ENCODE assay signal across 11 cellular contexts in genomic region chr18:59835656-59836379, GRCh38.
DNase-seq lines count a peak whose midpoint lies in the region; ATAC-seq and TF ChIP-seq lines count a peak whose summit lies in the region.
"Had no signal": no experiment of that assay in that cellular context is flagged by ENCODE, and none has a peak within 500 bp of the region (broad histone marks: within the 10 kb centered on the region; RNA-seq: fewer than 3 reads in every experiment).

No MANE protein-coding gene starts in this region.

- DNase-seq in NCI-H146 (lab: John Stamatoyannopoulos, UW) (peak; percentile 31), NCI-H146 treated with DMSO at 0.1 percent for 48 hours (lab: John Stamatoyannopoulos, UW; ENCODE audit: unreplicated experiment) (no peak), T-helper 17 cell (no peak), smooth muscle cell (lab: John Stamatoyannopoulos, UW; ENCODE audit: unreplicated experiment) (no peak), inferior parietal cortex (ENCODE audit: extremely low spot score) (no peak), NCI-H1048 (lab: John Stamatoyannopoulos, UW) (no peak)
- DNase-seq in stimulated activated CD4-positive, alpha-beta T cell treated with anti-CD3 and anti-CD28 coated beads, Interleukin-2, amount 100 ng/mL, for 24 hours = no peak
- DNase-seq: NCI-H1436, Peyer's patch had no signal

- WGBS in smooth muscle cell (ENCODE audit: low lambda C conversion rate) = 70% methylated on average over 13 of the region's 13 CpGs

- H3F3A ChIP-seq in smooth muscle cell (ENCODE audit: low read depth) = no peaks in the 10 kb centered on the region

- peaks cover 5% of the 10 kb centered on the region for H3K4me1 Mint-ChIP-seq in T-helper 17 cell

- peak overlapping the region; percentile 0 for H3K4me2 ChIP-seq in smooth muscle cell

- TF ChIP-seq CTCF in smooth muscle cell (IDR thresholded peaks at IDR 0.05; ENCODE audit: borderline replicate concordance, insufficient read depth, poor library complexity, severe bottlenecking) = no peak

- H3K9me3 ChIP-seq in T-helper 17 cell (ENCODE audit: control insufficient read depth, low read length, poor library complexity, severe bottlenecking) = no peaks in the 10 kb centered on the region
- H3K9me3 ChIP-seq in smooth muscle cell (replicated peaks; ENCODE audit: low read depth) = no peaks in the 10 kb centered on the region
- H3K9me3 ChIP-seq: Peyer's patch had no signal

- peaks cover 35% of the 10 kb centered on the region for H3K27me3 Mint-ChIP-seq in T-helper 17 cell

- ATAC-seq in HG03103 (IDR thresholded peaks at IDR 0.05; ENCODE audit: low read depth, unreplicated experiment) = peak; percentile 40
- no peak for ATAC-seq in T-helper 17 cell

- H3K79me2 ChIP-seq in smooth muscle cell (ENCODE audit: low read depth) = no peaks in the 10 kb centered on the region

- peaks cover 62% of the 10 kb centered on the region for H3K27me3 ChIP-seq in smooth muscle cell (ENCODE audit: low read depth)
- H3K27me3 ChIP-seq: Peyer's patch had no signal

- peaks cover 15% of the 10 kb centered on the region for H3K4me1 ChIP-seq in smooth muscle cell (ENCODE audit: low read depth)
- H3K4me1 ChIP-seq: Peyer's patch had no signal

- H3K4me3 Mint-ChIP-seq in T-helper 17 cell = no peak overlapping the region
- H3K4me3 Mint-ChIP-seq: mesothelial cell of epicardium had no signal

- H2AFZ ChIP-seq in smooth muscle cell (ENCODE audit: low read depth) = no peak overlapping the region

- H3K9ac ChIP-seq in smooth muscle cell (ENCODE audit: low read depth) = no peak overlapping the region

- H3K36me3 ChIP-seq in smooth muscle cell (ENCODE audit: low read depth) = no peaks in the 10 kb centered on the region
- H3K36me3 ChIP-seq: Peyer's patch had no signal

- peak overlapping the region; percentile 9 for H3K27ac Mint-ChIP-seq in T-helper 17 cell
- H3K27ac Mint-ChIP-seq: mesothelial cell of epicardium had no signal

- H3K36me3 Mint-ChIP-seq in T-helper 17 cell (ENCODE audit: low read depth) = no peaks in the 10 kb centered on the region
- H3K36me3 Mint-ChIP-seq: mesothelial cell of epicardium had no signal

- H3K4me3 ChIP-seq in smooth muscle cell = no peak overlapping the region
- H3K4me3 ChIP-seq: Peyer's patch had no signal

- H4K20me1 ChIP-seq in smooth muscle cell (ENCODE audit: low read depth) = no peaks in the 10 kb centered on the region

- H3K27ac ChIP-seq in smooth muscle cell (ENCODE audit: low read depth) = no peak overlapping the region
- H3K27ac ChIP-seq: Peyer's patch had no signal
